ENCODE assay signal across 8 cellular contexts in the genomic region with DNA sequence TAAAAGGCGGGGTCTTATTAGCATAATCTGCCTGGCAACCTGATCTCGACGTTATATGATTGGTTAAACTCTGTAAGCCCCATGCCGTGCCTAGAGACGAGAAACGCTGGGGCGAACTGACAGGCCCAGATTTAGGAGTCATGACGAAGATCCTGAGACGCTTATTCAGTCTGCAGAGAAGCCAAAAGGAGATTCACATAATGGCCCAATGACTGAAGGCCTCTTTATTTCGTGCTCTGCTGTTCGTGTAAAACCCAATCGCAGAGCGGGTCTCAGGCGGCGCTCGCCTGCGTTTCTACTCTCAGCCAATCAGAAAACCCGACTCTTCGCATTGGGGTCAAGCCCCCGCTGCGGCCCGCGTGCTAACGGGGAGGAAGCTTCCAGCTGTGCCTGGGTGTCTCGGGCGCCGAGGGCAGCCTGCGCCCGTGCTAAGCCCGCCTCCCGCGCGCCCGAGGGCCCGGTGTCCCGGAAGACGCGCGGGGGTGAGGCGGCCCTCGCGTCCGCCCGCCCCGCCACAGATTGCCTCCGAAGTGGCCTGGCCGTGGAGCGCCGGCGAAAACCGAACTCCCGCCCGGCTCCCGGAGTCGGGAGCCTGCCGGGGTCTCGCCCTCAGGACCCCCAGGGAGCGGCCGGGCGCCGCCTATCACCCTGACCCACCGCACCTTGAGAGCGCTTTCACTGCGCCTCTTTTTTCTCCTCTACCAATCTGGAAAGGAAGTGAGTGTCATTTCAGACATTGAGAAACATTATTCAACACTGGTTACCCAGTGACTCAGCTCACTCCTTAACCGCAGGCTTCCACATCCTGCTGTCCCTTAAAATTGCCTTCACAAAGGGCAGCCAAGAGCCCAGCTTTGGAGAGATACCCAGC. TPM values are rescaled to one million over a fixed set of nuclear protein-coding genes. Genes with fewer than 3 reads are reported as not detected.
DNase-seq lines count a peak whose midpoint lies in the region; ATAC-seq and TF ChIP-seq lines count a peak whose summit lies in the region.

No MANE protein-coding gene starts in this region.

- peak overlapping the region; percentile 100 for H3K27ac Mint-ChIP-seq in activated naive CD8-positive, alpha-beta T cell treated with anti-CD3 and anti-CD28 coated beads, Interleukin-2, amount 10 ng/mL, durations not matched to agents 7 days and 5 days

- TF ChIP-seq CTCF in GM12864 (IDR thresholded peaks at IDR 0.05; ENCODE audit: low read depth, low read length, missing control alignments) (no peak), osteoblast (IDR thresholded peaks at IDR 0.05; ENCODE audit: extremely low read depth, low read depth, low read length) (no peak), thoracic aorta (IDR thresholded peaks at IDR 0.05) (no peak)

- peak; percentile 80 for ATAC-seq in HG02678 (IDR thresholded peaks at IDR 0.05; ENCODE audit: unreplicated experiment)
- ATAC-seq in activated naive CD8-positive, alpha-beta T cell treated with anti-CD3 and anti-CD28 coated beads, Interleukin-2, amount 10 ng/mL, durations not matched to agents 7 days and 5 days (ENCODE audit: low read depth) = peak; percentile 77
- ATAC-seq in thoracic aorta (ENCODE audit: insufficient number of reproducible peaks, low FRiP score, low read depth) = peak; percentile 97

- H3K4me1 Mint-ChIP-seq in activated naive CD8-positive, alpha-beta T cell treated with anti-CD3 and anti-CD28 coated beads, Interleukin-2, amount 10 ng/mL, durations not matched to agents 7 days and 5 days = peaks cover 20% of the 10 kb centered on the region

- H3K36me3 ChIP-seq in osteoblast (ENCODE audit: insufficient read depth, low read length) (no peaks in the 10 kb centered on the region), thoracic aorta (no peaks in the 10 kb centered on the region)

- H3K27me3 Mint-ChIP-seq in activated naive CD8-positive, alpha-beta T cell treated with anti-CD3 and anti-CD28 coated beads, Interleukin-2, amount 10 ng/mL, durations not matched to agents 7 days and 5 days = peaks cover 7% of the 10 kb centered on the region

- H3K9me3 ChIP-seq in osteoblast (ENCODE audit: low read depth, low read length) (no peaks in the 10 kb centered on the region), thoracic aorta (no peaks in the 10 kb centered on the region)

- DNase-seq in GM12864 (ENCODE audit: low read depth) (peak; percentile 89), NCI-H1105 treated with DMSO at 0.1 percent for 48 hours (lab: John Stamatoyannopoulos, UW) (peak; percentile 100), SKM-1 treated with dmso at 0.1 percent for 144 hours (lab: John Stamatoyannopoulos, UW; ENCODE audit: unreplicated experiment) (peak; percentile 97), head of caudate nucleus (peak; percentile 89 to 98 (median 96)), osteoblast (ENCODE audit: insufficient read length, low spot score, missing footprints) (peak; percentile 99), thoracic aorta (ENCODE audit: low spot score) (peak; percentile 73)
- peak; percentile 88 for DNase-seq in activated naive CD8-positive, alpha-beta T cell treated with anti-CD3 and anti-CD28 coated beads, Interleukin-2, amount 10 ng/mL, durations not matched to agents 7 days and 5 days

- peak overlapping the region; percentile 100 for H3K27ac ChIP-seq in osteoblast (ENCODE audit: low read depth, low read length)
- peak overlapping the region; percentile 95 to 99 for H3K27ac ChIP-seq in thoracic aorta

- H3K79me2 ChIP-seq in osteoblast (ENCODE audit: insufficient read depth, low read length) = peaks cover 34% of the 10 kb centered on the region

- H3K4me3 ChIP-seq in GM12864 (ENCODE audit: low read depth, low read length) = peak overlapping the region; percentile 94
- H3K4me3 ChIP-seq in osteoblast (ENCODE audit: insufficient read depth, low read length) = peak overlapping the region; percentile 82
- peak overlapping the region; percentile 77 for H3K4me3 ChIP-seq in thoracic aorta

- H3K36me3 Mint-ChIP-seq in activated naive CD8-positive, alpha-beta T cell treated with anti-CD3 and anti-CD28 coated beads, Interleukin-2, amount 10 ng/mL, durations not matched to agents 7 days and 5 days = peaks cover 9% of the 10 kb centered on the region

- H3K4me1 ChIP-seq in osteoblast (ENCODE audit: insufficient read depth, low read length) (peaks cover 13% of the 10 kb centered on the region), thoracic aorta (ENCODE audit: control insufficient read depth in 1 of 2, low read depth in 2 of 2) (peaks cover 14 to 25% of the 10 kb centered on the region in 2 donors)

- peak overlapping the region; percentile 99 for H3K4me3 Mint-ChIP-seq in activated naive CD8-positive, alpha-beta T cell treated with anti-CD3 and anti-CD28 coated beads, Interleukin-2, amount 10 ng/mL, durations not matched to agents 7 days and 5 days

- H3K4me2 ChIP-seq in osteoblast (ENCODE audit: insufficient read depth, low read length) = peak overlapping the region; percentile 95

- H3K27me3 ChIP-seq in osteoblast (ENCODE audit: insufficient read depth, low read length) = no peaks in the 10 kb centered on the region
- no peaks in the 10 kb centered on the region for H3K27me3 ChIP-seq in thoracic aorta (replicated peaks; ENCODE audit: insufficient read depth)

- POLR2A ChIA-PET in activated naive CD8-positive, alpha-beta T cell treated with anti-CD3 and anti-CD28 coated beads, Interleukin-2, amount 10 ng/mL, durations not matched to agents 7 days and 5 days (lab: Charles Lee) = interaction anchor here (0.6 to 2.9 kb wide), 16 partner anchors 11 to 913 kb away, joined by 3 to 27 read pairs (median 4); partner anchors contain the start of genes APLP2, NFRKB and SNX19

- intact Hi-C loops in head of caudate nucleus (cut with DNase I) = loop anchor here (2.0 kb wide), 1 partner anchor 66 kb away; the partner anchor contains the start of gene APLP2

- H3K9me3 Mint-ChIP-seq in activated naive CD8-positive, alpha-beta T cell treated with anti-CD3 and anti-CD28 coated beads, Interleukin-2, amount 10 ng/mL, durations not matched to agents 7 days and 5 days = no peaks in the 10 kb centered on the region

- H2AFZ ChIP-seq in osteoblast (ENCODE audit: low read length) = peak overlapping the region; percentile 95

- no peaks in the 10 kb centered on the region for H4K20me1 ChIP-seq in osteoblast (ENCODE audit: insufficient read depth, low read length)

RNA-seq across cellular contexts. Expression of gene PRDM10, which starts 0.4 kb away (rescaled TPM):
- 10 to 100 TPM; 14.5 to 17.6 TPM for total RNA-seq in activated naive CD8-positive, alpha-beta T cell treated with anti-CD3 and anti-CD28 coated beads, Interleukin-2, amount 10 ng/mL, durations not matched to agents 7 days and 5 days
- total RNA-seq in osteoblast (8.0 and 8.8 TPM in 2 replicates), thoracic aorta (10 to 100 TPM in 1 of 2 donors, 1 to 10 TPM in 1; 8.8 to 10.4 TPM)

Comparison
In these comparisons a context has a peak if more than half of its experiments do, and no peak if none do; other contexts are left out.
1. Peak in every context shown above with its lines: DNase-seq, ATAC-seq, H3K4me3 ChIP-seq and H3K27ac ChIP-seq.